Comparison of ENCODE assay signal across 2 cellular contexts in the genomic region with DNA sequence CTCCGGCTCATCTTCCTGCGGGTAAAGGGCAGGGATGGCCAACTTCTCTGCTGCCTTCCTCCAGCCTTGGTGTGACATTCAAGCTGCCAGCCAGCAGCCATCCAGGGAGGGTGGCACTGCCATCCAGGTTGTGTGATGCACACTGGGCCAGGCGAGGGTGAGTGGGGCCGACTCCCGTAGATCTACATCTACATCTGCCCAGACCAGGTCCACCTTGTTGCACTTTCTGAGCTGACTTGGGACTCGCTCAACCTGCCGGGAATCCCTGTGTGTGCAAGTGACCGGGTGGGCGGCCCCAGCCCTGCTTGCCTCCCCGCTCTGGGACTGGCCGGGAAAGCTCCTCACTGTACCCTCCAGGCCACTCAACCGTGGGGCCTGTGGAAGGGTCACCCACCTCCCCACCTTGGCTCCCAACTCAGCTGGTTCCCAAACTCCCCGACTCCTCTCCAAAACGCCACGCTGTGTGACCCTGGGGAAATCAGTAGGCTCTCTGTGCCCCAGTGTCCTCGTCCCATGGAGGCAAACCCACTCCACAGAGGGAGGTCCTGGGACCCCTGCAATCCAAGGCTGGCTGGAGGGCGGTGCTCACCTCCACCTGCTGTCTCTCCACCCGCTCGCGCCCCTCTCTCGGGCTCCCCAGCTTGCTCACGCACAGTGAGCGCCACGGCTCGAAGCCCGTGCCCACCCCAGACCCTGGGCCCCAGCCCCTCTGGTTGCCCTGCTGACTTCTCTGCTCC.
TF ChIP-seq lines count a peak whose summit lies in the region.

No MANE protein-coding gene starts in this region.

TF ChIP-seq in HepG2, 621 proteins besides CTCF, POLR2A, EP300 and RAD21:
- TF ChIP-seq ZNF136 (CRISPR knock-in tag; IDR thresholded peaks at IDR 0.05; ENCODE audit: low read depth): no peak
- no peak for TF ChIP-seq ZSCAN25 (CRISPR knock-in tag; IDR thresholded peaks at IDR 0.05)
- peak; percentile 92 for TF ChIP-seq ZNF768 (CRISPR knock-in tag; IDR thresholded peaks at IDR 0.05)
- no peak for TF ChIP-seq PAWR (CRISPR knock-in tag; IDR thresholded peaks at IDR 0.05; ENCODE audit: borderline replicate concordance)
TF ChIP-seq in HepG2: peak in this region for 1.

TF ChIP-seq in GM23338, 12 proteins besides CTCF, POLR2A, EP300 and RAD21:
- TF ChIP-seq, protein P1, sequence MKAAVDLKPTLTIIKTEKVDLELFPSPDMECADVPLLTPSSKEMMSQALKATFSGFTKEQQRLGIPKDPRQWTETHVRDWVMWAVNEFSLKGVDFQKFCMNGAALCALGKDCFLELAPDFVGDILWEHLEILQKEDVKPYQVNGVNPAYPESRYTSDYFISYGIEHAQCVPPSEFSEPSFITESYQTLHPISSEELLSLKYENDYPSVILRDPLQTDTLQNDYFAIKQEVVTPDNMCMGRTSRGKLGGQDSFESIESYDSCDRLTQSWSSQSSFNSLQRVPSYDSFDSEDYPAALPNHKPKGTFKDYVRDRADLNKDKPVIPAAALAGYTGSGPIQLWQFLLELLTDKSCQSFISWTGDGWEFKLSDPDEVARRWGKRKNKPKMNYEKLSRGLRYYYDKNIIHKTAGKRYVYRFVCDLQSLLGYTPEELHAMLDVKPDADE (IDR thresholded peaks at IDR 0.05): no peak
